1 cellular context compared by ENCODE assay signal in the genomic region with DNA sequence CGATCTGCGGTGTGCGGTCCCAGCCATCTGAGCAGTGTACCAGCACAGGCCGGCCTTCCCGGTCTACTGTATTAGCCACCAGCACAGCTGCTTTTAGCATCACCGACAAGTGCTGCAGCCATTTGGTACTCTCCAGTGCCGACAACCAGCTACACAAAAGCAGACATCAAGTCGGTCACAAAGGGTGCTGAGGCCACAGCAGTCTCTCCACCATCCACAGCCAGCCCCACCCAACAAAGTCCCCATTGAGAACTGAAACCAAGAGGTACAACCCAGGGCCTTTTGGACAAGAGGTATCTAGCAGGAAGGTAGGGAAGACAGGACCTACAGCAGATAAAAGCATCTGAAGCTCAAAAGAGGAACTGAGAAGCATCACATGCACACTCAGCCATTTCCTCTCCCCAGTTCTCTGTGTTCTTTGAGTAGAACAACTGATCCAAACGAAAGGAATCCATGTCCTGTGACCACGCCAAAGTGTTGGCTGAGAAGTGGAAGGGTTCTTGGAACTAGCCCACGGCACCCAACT.
TF ChIP-seq lines count a peak whose summit lies in the region.

No MANE protein-coding gene starts in this region.

TF ChIP-seq in HepG2, 621 proteins besides CTCF, POLR2A, EP300 and RAD21 (continued from another document):
- TF ChIP-seq, protein P1, sequence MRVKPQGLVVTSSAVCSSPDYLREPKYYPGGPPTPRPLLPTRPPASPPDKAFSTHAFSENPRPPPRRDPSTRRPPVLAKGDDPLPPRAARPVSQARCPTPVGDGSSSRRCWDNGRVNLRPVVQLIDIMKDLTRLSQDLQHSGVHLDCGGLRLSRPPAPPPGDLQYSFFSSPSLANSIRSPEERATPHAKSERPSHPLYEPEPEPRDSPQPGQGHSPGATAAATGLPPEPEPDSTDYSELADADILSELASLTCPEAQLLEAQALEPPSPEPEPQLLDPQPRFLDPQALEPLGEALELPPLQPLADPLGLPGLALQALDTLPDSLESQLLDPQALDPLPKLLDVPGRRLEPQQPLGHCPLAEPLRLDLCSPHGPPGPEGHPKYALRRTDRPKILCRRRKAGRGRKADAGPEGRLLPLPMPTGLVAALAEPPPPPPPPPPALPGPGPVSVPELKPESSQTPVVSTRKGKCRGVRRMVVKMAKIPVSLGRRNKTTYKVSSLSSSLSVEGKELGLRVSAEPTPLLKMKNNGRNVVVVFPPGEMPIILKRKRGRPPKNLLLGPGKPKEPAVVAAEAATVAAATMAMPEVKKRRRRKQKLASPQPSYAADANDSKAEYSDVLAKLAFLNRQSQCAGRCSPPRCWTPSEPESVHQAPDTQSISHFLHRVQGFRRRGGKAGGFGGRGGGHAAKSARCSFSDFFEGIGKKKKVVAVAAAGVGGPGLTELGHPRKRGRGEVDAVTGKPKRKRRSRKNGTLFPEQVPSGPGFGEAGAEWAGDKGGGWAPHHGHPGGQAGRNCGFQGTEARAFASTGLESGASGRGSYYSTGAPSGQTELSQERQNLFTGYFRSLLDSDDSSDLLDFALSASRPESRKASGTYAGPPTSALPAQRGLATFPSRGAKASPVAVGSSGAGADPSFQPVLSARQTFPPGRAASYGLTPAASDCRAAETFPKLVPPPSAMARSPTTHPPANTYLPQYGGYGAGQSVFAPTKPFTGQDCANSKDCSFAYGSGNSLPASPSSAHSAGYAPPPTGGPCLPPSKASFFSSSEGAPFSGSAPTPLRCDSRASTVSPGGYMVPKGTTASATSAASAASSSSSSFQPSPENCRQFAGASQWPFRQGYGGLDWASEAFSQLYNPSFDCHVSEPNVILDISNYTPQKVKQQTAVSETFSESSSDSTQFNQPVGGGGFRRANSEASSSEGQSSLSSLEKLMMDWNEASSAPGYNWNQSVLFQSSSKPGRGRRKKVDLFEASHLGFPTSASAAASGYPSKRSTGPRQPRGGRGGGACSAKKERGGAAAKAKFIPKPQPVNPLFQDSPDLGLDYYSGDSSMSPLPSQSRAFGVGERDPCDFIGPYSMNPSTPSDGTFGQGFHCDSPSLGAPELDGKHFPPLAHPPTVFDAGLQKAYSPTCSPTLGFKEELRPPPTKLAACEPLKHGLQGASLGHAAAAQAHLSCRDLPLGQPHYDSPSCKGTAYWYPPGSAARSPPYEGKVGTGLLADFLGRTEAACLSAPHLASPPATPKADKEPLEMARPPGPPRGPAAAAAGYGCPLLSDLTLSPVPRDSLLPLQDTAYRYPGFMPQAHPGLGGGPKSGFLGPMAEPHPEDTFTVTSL (CRISPR knock-in tag; IDR thresholded peaks at IDR 0.05; ENCODE audit: borderline replicate concordance): no peak
- TF ChIP-seq ZNF18 (CRISPR knock-in tag; IDR thresholded peaks at IDR 0.05; ENCODE audit: insufficient replicate concordance): no peak
- no peak for TF ChIP-seq ZMYM2 (CRISPR knock-in tag; IDR thresholded peaks at IDR 0.05)
- no peak for TF ChIP-seq ZNF446 (CRISPR knock-in tag; IDR thresholded peaks at IDR 0.05)
- TF ChIP-seq ZNF678 (CRISPR knock-in tag; IDR thresholded peaks at IDR 0.05): no peak
- no peak for TF ChIP-seq ADNP (CRISPR knock-in tag; IDR thresholded peaks at IDR 0.05)
- no peak for TF ChIP-seq ZNF280B (CRISPR knock-in tag; IDR thresholded peaks at IDR 0.05; ENCODE audit: borderline replicate concordance)
- no peak for TF ChIP-seq ZFAT (CRISPR knock-in tag; conservative IDR thresholded peaks at IDR 0.05)
